Comparison of ENCODE assay signal across 14 cellular contexts in genomic region chr7:29851487-29851886, GRCh38.
"Had no signal": no experiment of that assay in that cellular context is flagged by ENCODE, and none has a peak within 500 bp of the region (broad histone marks: within the 10 kb centered on the region; RNA-seq: fewer than 3 reads in every experiment).

No MANE protein-coding gene starts in this region.

- H3K27me3 ChIP-seq: esophagus muscularis mucosa, tibial nerve had no signal

- DNase-seq: activated CD4-positive, alpha-beta T cell treated with anti-CD3 and anti-CD28 coated beads for 1 hour; activated CD4-positive, alpha-beta T cell treated with anti-CD3 and anti-CD28 coated beads, Interleukin-2, amount 50 U/mL, for 48 hours; dermis blood vessel endothelial cell; effector memory CD4-positive, alpha-beta T cell; stimulated activated naive CD4-positive, alpha-beta T cell treated with Interleukin-2 at 50 U/mL for 16 hours; T-helper 17 cell; WERI-Rb-1 had no signal

- H3K9me3 ChIP-seq: esophagus muscularis mucosa, tibial nerve had no signal

- H3K4me1 ChIP-seq: esophagus muscularis mucosa, tibial nerve had no signal

- FAIRE-seq: endothelial cell of umbilical vein had no signal

- H3K4me3 ChIP-seq: cardiac muscle cell, esophagus muscularis mucosa, lung, tibial nerve had no signal

- H3K4me1 Mint-ChIP-seq: T-helper 17 cell had no signal

- ATAC-seq: T-helper 17 cell had no signal

- H3K27ac Mint-ChIP-seq: activated naive CD8-positive, alpha-beta T cell; nephron; T-helper 17 cell had no signal

- H3K4me3 Mint-ChIP-seq: activated naive CD8-positive, alpha-beta T cell; nephron; T-helper 17 cell had no signal

- H3K36me3 Mint-ChIP-seq: activated naive CD8-positive, alpha-beta T cell had no signal

- H3K36me3 ChIP-seq: cardiac muscle cell, esophagus muscularis mucosa, tibial nerve, WERI-Rb-1 had no signal

- H3K27ac ChIP-seq: cardiac muscle cell, esophagus muscularis mucosa, tibial nerve, WERI-Rb-1 had no signal

- H3K9me3 Mint-ChIP-seq: nephron had no signal
